8 cellular contexts compared by ENCODE assay signal in genomic region chr17:17416007-17416399, GRCh38.
DNase-seq lines count a peak whose midpoint lies in the region; ATAC-seq and TF ChIP-seq lines count a peak whose summit lies in the region.

No MANE protein-coding gene starts in this region.

- peaks cover 15% of the 10 kb centered on the region for H3K4me1 ChIP-seq in mesodermal cell (ENCODE audit: control insufficient read depth, insufficient read depth, low read length, poor library complexity, severe bottlenecking)

- DNase-seq in DMS 273 treated with DMSO at 0.1 percent for 48 hours (lab: John Stamatoyannopoulos, UW) (peak; percentile 39), RPMI7951 (ENCODE audit: low read depth) (peak; percentile 64), cerebellar cortex (ENCODE audit: low spot score) (peak; percentile 55)

- H3K4me3 ChIP-seq in mesodermal cell (ENCODE audit: extremely low read depth, insufficient read depth, low read length, poor library complexity, severe bottlenecking) = no peak overlapping the region

- ATAC-seq in HG03139 (IDR thresholded peaks at IDR 0.05; ENCODE audit: unreplicated experiment) (no peak), GM21381 (IDR thresholded peaks at IDR 0.05; ENCODE audit: unreplicated experiment) (no peak), HG02678 (IDR thresholded peaks at IDR 0.05; ENCODE audit: unreplicated experiment) (no peak)

- WGBS in mesodermal cell (ENCODE audit: insufficient coverage in 2 of 2), 2 experiments = 56 to 100% methylated on average over 1 of the region's 2 CpGs

- peaks cover 5% of the 10 kb centered on the region for H3K9me3 ChIP-seq in mesodermal cell (ENCODE audit: control insufficient read depth, low read length)

- no peaks in the 10 kb centered on the region for H3K36me3 ChIP-seq in mesodermal cell (ENCODE audit: control insufficient read depth, insufficient read depth, low read length)

- no peak for TF ChIP-seq RAD21 in Ishikawa (IDR thresholded peaks at IDR 0.05; ENCODE audit: low read depth)

- TF ChIP-seq EP300 in Ishikawa (IDR thresholded peaks at IDR 0.05; ENCODE audit: borderline replicate concordance) = no peak

- H3K27ac ChIP-seq in mesodermal cell (ENCODE audit: low read depth, low read length, severe bottlenecking) = peak overlapping the region; percentile 80

TF ChIP-seq in Ishikawa, 13 proteins besides CTCF, POLR2A, EP300 and RAD21:
- peak; percentile 63; the same call in 1 of the 2 replicates for TF ChIP-seq YY1 (IDR thresholded peaks at IDR 0.05; ENCODE audit: low read depth)
- TF ChIP-seq TAF1 (IDR thresholded peaks at IDR 0.05; ENCODE audit: low read depth) = no peak
- peak; percentile 91 for TF ChIP-seq CEBPB (IDR thresholded peaks at IDR 0.05)
- no peak for TF ChIP-seq MAX (IDR thresholded peaks at IDR 0.05)
- peak; percentile 98 for TF ChIP-seq USF1 (IDR thresholded peaks at IDR 0.05)
